In the genomic region with DNA sequence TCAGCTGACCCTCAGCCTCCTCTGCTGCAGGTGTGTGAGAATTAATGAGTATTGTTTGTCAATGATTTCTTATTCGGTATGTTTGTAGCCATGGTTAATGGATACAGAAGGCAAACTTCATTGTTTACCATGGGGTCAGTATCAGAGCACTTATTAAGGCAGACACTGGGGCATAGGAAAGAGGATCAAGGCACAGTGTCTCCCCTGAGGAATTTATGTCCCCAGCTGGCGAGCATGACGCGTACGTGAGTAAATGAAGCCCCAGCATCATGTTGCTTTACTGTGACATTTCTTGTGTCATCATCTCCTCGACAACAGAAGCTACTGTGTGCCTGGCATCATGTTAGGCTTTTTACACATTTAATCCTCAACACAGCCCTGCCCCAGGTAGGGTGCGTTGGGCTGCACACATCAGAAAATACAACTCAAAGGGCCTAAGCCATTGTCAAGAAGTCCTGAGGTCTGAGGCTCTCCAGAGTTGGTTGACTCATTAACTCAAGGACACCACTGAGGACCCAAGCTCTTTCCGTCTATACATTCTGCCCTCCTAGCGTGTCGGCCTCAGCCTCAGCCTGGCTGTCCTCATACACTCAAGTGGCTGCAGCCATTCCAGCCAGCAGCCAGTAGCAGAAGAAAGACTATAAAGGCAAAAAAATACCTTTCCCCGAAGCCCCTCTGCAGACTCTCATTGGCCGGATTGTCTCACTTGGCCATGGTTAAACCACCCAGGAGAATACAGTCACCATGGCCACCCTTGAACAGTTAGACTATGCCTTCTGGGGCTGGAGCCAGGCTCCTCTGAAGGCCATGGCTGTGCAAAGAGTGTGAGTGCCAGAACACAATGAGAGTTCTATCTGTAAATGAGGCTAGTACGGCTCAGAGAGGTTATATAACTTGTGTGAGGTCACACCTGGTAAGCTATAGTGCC, we compare ENCODE assay signal across 1 cellular context.
A peak's percentile ranks its signal among the peaks of the same experiment; 100 is the strongest.
TF ChIP-seq lines count a peak whose summit lies in the region.

No MANE protein-coding gene starts in this region.

TF ChIP-seq in HepG2, 621 proteins besides CTCF, POLR2A, EP300 and RAD21 (continued from another document and continues in another):
- TF ChIP-seq, protein P1, sequence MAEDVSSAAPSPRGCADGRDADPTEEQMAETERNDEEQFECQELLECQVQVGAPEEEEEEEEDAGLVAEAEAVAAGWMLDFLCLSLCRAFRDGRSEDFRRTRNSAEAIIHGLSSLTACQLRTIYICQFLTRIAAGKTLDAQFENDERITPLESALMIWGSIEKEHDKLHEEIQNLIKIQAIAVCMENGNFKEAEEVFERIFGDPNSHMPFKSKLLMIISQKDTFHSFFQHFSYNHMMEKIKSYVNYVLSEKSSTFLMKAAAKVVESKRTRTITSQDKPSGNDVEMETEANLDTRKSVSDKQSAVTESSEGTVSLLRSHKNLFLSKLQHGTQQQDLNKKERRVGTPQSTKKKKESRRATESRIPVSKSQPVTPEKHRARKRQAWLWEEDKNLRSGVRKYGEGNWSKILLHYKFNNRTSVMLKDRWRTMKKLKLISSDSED (CRISPR knock-in tag; IDR thresholded peaks at IDR 0.05), result no peak
- TF ChIP-seq STAT5B (CRISPR knock-in tag; IDR thresholded peaks at IDR 0.05) (no peak), FOXA3 (CRISPR knock-in tag; IDR thresholded peaks at IDR 0.05) (no peak; the same call in 1 of the 2 replicates), CHD2 (IDR thresholded peaks at IDR 0.05; ENCODE audit: low read depth, low read length) (no peak), NPAS2 (CRISPR knock-in tag; IDR thresholded peaks at IDR 0.05; ENCODE audit: borderline replicate concordance) (no peak), ZNF337 (CRISPR knock-in tag; IDR thresholded peaks at IDR 0.05; ENCODE audit: borderline replicate concordance, low read depth) (no peak; the same call in 1 of the 2 replicates), THAP11 (CRISPR knock-in tag; IDR thresholded peaks at IDR 0.05) (no peak), SP4 (CRISPR knock-in tag; IDR thresholded peaks at IDR 0.05) (0 out of 2 replicates have a peak, but pooled peaks have one; percentile 8), ZC3H4 (CRISPR knock-in tag; IDR thresholded peaks at IDR 0.05; ENCODE audit: borderline replicate concordance) (no peak), ZNF343 (CRISPR knock-in tag; IDR thresholded peaks at IDR 0.05) (no peak), ZNF260 (CRISPR knock-in tag; IDR thresholded peaks at IDR 0.05; ENCODE audit: borderline replicate concordance, low read depth) (no peak), RBFOX2 (IDR thresholded peaks at IDR 0.05; ENCODE audit: low read depth, low read length) (no peak), KDM6A (CRISPR knock-in tag; IDR thresholded peaks at IDR 0.05; ENCODE audit: low read depth) (no peak), ELF1 (CRISPR knock-in tag; IDR thresholded peaks at IDR 0.05) (no peak; the same call in 1 of the 2 replicates), RCOR2 (CRISPR knock-in tag; IDR thresholded peaks at IDR 0.05) (0 out of 2 replicates have a peak, but pooled peaks have one; percentile 34), ZNF326 (CRISPR knock-in tag; IDR thresholded peaks at IDR 0.05; ENCODE audit: borderline replicate concordance) (no peak), ZNF558 (CRISPR knock-in tag; IDR thresholded peaks at IDR 0.05; ENCODE audit: borderline replicate concordance) (no peak), CAMTA2 (CRISPR knock-in tag; IDR thresholded peaks at IDR 0.05; ENCODE audit: borderline replicate concordance) (no peak), RBAK (CRISPR knock-in tag; IDR thresholded peaks at IDR 0.05) (no peak), ZNF143 (CRISPR knock-in tag; IDR thresholded peaks at IDR 0.05) (no peak), ZNF605 (CRISPR knock-in tag; IDR thresholded peaks at IDR 0.05) (peak; percentile 64), YY1 (IDR thresholded peaks at IDR 0.05; ENCODE audit: insufficient read depth, insufficient replicate concordance, low read depth, low read length) (no peak), ZNF331 (CRISPR knock-in tag; IDR thresholded peaks at IDR 0.05) (no peak), FOXC1 (CRISPR knock-in tag; IDR thresholded peaks at IDR 0.05; ENCODE audit: borderline replicate concordance) (no peak), TBX2 (CRISPR knock-in tag; IDR thresholded peaks at IDR 0.05; ENCODE audit: borderline replicate concordance) (0 out of 2 replicates have a peak, but pooled peaks have one; percentile 6), SRF (IDR thresholded peaks at IDR 0.05; ENCODE audit: low read depth, low read length) (no peak), SRSF1 (optimal IDR thresholded peaks at IDR 0.05; ENCODE audit: low read depth, low read length) (no peak), ETV5 (CRISPR knock-in tag; IDR thresholded peaks at IDR 0.05; ENCODE audit: borderline replicate concordance) (0 out of 2 replicates have a peak, but pooled peaks have one; percentile 8), ZNF124 (CRISPR knock-in tag; IDR thresholded peaks at IDR 0.05) (no peak), ZKSCAN5 (CRISPR knock-in tag; IDR thresholded peaks at IDR 0.05) (no peak), ZBTB8A (CRISPR knock-in tag; IDR thresholded peaks at IDR 0.05; ENCODE audit: borderline replicate concordance, low read depth) (no peak), ZNF792 (CRISPR knock-in tag; IDR thresholded peaks at IDR 0.05) (no peak), ZSCAN20 (CRISPR knock-in tag; IDR thresholded peaks at IDR 0.05; ENCODE audit: borderline replicate concordance) (0 out of 2 replicates have a peak, but pooled peaks have one; percentile 65), ATRX (CRISPR knock-in tag; IDR thresholded peaks at IDR 0.05; ENCODE audit: borderline replicate concordance) (no peak), SP5 (CRISPR knock-in tag; IDR thresholded peaks at IDR 0.05; ENCODE audit: borderline replicate concordance, low read depth) (no peak), SMARCC2 (IDR thresholded peaks at IDR 0.05) (no peak), ZNF468 (CRISPR knock-in tag; IDR thresholded peaks at IDR 0.05) (no peak), DNMT3B (CRISPR knock-in tag; conservative IDR thresholded peaks at IDR 0.05) (no peak)
- TF ChIP-seq, protein P2, sequence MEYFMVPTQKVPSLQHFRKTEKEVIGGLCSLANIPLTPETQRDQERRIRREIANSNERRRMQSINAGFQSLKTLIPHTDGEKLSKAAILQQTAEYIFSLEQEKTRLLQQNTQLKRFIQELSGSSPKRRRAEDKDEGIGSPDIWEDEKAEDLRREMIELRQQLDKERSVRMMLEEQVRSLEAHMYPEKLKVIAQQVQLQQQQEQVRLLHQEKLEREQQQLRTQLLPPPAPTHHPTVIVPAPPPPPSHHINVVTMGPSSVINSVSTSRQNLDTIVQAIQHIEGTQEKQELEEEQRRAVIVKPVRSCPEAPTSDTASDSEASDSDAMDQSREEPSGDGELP (IDR thresholded peaks at IDR 0.05; ENCODE audit: borderline replicate concordance, low read depth), result peak; percentile 85
- TF ChIP-seq, protein P3, sequence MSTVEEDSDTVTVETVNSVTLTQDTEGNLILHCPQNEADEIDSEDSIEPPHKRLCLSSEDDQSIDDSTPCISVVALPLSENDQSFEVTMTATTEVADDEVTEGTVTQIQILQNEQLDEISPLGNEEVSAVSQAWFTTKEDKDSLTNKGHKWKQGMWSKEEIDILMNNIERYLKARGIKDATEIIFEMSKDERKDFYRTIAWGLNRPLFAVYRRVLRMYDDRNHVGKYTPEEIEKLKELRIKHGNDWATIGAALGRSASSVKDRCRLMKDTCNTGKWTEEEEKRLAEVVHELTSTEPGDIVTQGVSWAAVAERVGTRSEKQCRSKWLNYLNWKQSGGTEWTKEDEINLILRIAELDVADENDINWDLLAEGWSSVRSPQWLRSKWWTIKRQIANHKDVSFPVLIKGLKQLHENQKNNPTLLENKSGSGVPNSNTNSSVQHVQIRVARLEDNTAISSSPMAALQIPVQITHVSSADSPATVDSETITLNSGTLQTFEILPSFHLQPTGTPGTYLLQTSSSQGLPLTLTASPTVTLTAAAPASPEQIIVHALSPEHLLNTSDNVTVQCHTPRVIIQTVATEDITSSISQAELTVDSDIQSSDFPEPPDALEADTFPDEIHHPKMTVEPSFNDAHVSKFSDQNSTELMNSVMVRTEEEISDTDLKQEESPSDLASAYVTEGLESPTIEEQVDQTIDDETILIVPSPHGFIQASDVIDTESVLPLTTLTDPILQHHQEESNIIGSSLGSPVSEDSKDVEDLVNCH (CRISPR knock-in tag; IDR thresholded peaks at IDR 0.05), result no peak
- TF ChIP-seq, protein P4, sequence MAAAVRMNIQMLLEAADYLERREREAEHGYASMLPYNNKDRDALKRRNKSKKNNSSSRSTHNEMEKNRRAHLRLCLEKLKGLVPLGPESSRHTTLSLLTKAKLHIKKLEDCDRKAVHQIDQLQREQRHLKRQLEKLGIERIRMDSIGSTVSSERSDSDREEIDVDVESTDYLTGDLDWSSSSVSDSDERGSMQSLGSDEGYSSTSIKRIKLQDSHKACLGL (CRISPR knock-in tag; IDR thresholded peaks at IDR 0.05), result no peak
- TF ChIP-seq, protein P5, sequence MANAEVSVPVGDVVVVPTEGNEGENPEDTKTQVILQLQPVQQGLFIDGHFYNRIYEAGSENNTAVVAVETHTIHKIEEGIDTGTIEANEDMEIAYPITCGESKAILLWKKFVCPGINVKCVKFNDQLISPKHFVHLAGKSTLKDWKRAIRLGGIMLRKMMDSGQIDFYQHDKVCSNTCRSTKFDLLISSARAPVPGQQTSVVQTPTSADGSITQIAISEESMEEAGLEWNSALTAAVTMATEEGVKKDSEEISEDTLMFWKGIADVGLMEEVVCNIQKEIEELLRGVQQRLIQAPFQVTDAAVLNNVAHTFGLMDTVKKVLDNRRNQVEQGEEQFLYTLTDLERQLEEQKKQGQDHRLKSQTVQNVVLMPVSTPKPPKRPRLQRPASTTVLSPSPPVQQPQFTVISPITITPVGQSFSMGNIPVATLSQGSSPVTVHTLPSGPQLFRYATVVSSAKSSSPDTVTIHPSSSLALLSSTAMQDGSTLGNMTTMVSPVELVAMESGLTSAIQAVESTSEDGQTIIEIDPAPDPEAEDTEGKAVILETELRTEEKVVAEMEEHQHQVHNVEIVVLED (CRISPR knock-in tag; IDR thresholded peaks at IDR 0.05; ENCODE audit: borderline replicate concordance), result 0 out of 2 replicates have a peak, but pooled peaks have one; percentile 21
- TF ChIP-seq, protein P6, sequence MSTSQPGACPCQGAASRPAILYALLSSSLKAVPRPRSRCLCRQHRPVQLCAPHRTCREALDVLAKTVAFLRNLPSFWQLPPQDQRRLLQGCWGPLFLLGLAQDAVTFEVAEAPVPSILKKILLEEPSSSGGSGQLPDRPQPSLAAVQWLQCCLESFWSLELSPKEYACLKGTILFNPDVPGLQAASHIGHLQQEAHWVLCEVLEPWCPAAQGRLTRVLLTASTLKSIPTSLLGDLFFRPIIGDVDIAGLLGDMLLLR (CRISPR knock-in tag; IDR thresholded peaks at IDR 0.05), result no peak
- TF ChIP-seq, protein P7, sequence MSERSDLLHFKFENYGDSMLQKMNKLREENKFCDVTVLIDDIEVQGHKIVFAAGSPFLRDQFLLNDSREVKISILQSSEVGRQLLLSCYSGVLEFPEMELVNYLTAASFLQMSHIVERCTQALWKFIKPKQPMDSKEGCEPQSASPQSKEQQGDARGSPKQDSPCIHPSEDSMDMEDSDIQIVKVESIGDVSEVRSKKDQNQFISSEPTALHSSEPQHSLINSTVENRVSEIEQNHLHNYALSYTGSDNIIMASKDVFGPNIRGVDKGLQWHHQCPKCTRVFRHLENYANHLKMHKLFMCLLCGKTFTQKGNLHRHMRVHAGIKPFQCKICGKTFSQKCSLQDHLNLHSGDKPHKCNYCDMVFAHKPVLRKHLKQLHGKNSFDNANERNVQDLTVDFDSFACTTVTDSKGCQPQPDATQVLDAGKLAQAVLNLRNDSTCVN (CRISPR knock-in tag; IDR thresholded peaks at IDR 0.05; ENCODE audit: borderline replicate concordance), result no peak
- TF ChIP-seq, protein P8, sequence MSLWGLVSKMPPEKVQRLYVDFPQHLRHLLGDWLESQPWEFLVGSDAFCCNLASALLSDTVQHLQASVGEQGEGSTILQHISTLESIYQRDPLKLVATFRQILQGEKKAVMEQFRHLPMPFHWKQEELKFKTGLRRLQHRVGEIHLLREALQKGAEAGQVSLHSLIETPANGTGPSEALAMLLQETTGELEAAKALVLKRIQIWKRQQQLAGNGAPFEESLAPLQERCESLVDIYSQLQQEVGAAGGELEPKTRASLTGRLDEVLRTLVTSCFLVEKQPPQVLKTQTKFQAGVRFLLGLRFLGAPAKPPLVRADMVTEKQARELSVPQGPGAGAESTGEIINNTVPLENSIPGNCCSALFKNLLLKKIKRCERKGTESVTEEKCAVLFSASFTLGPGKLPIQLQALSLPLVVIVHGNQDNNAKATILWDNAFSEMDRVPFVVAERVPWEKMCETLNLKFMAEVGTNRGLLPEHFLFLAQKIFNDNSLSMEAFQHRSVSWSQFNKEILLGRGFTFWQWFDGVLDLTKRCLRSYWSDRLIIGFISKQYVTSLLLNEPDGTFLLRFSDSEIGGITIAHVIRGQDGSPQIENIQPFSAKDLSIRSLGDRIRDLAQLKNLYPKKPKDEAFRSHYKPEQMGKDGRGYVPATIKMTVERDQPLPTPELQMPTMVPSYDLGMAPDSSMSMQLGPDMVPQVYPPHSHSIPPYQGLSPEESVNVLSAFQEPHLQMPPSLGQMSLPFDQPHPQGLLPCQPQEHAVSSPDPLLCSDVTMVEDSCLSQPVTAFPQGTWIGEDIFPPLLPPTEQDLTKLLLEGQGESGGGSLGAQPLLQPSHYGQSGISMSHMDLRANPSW (CRISPR knock-in tag; IDR thresholded peaks at IDR 0.05; ENCODE audit: borderline replicate concordance), result no peak; the same call in 1 of the 2 replicates
- TF ChIP-seq, protein P9, sequence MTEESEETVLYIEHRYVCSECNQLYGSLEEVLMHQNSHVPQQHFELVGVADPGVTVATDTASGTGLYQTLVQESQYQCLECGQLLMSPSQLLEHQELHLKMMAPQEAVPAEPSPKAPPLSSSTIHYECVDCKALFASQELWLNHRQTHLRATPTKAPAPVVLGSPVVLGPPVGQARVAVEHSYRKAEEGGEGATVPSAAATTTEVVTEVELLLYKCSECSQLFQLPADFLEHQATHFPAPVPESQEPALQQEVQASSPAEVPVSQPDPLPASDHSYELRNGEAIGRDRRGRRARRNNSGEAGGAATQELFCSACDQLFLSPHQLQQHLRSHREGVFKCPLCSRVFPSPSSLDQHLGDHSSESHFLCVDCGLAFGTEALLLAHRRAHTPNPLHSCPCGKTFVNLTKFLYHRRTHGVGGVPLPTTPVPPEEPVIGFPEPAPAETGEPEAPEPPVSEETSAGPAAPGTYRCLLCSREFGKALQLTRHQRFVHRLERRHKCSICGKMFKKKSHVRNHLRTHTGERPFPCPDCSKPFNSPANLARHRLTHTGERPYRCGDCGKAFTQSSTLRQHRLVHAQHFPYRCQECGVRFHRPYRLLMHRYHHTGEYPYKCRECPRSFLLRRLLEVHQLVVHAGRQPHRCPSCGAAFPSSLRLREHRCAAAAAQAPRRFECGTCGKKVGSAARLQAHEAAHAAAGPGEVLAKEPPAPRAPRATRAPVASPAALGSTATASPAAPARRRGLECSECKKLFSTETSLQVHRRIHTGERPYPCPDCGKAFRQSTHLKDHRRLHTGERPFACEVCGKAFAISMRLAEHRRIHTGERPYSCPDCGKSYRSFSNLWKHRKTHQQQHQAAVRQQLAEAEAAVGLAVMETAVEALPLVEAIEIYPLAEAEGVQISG (CRISPR knock-in tag; IDR thresholded peaks at IDR 0.05), result peak; percentile 23; the same call in 1 of the 2 replicates
